9 cellular contexts compared by ENCODE assay signal in the genomic region with DNA sequence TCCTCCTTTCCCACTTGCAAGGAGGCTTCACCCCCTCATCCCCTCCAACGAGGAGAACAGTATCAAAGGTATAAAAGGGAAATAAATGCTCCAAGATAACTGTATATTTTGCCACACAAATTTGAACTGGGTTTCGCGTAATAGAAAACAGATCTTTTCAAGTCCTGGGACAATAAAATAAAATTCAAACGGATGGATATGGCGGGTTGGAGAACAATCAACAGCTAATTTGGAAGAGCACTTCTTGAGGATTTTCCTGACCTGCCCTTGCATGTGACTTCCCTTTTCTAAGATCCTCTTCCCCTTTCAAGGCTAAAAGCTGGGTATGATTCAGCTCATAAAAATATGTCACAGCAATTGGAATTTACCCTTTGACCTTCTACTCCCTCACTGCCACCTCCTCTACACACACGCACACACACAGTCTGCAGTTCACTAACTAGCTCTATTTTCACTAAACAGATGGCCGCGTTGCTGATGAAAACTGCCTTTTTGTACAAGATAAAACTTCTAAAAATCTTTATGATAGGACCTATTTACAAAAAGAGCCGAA.
DNase-seq lines count a peak whose midpoint lies in the region; ATAC-seq and TF ChIP-seq lines count a peak whose summit lies in the region.
"Had no signal": no experiment of that assay in that cellular context is flagged by ENCODE, and none has a peak within 500 bp of the region (broad histone marks: within the 10 kb centered on the region; RNA-seq: fewer than 3 reads in every experiment).

No MANE protein-coding gene starts in this region.

- DNase-seq in HL-60 (ENCODE audit: low read depth in 1 of 2, low spot score in 1 of 2): peak; percentile 69 to 75
- no peak for DNase-seq in smooth muscle cell (lab: John Stamatoyannopoulos, UW; ENCODE audit: unreplicated experiment)
- no peak for DNase-seq in NCI-H128 (lab: John Stamatoyannopoulos, UW; ENCODE audit: unreplicated experiment)
- DNase-seq in RPMI8226: no peak

- H3K79me2 ChIP-seq in smooth muscle cell (ENCODE audit: low read depth): no peaks in the 10 kb centered on the region

- H4K20me1 ChIP-seq in smooth muscle cell (ENCODE audit: low read depth): no peaks in the 10 kb centered on the region

- TF ChIP-seq CTCF in HL-60 (IDR thresholded peaks at IDR 0.05; ENCODE audit: insufficient read depth, low read length): no peak
- TF ChIP-seq CTCF in WI38 (IDR thresholded peaks at IDR 0.05; ENCODE audit: low read depth, low read length): no peak
- TF ChIP-seq CTCF in smooth muscle cell (IDR thresholded peaks at IDR 0.05; ENCODE audit: borderline replicate concordance, insufficient read depth, poor library complexity, severe bottlenecking): no peak

- H3K27ac ChIP-seq in HL-60 (replicated peaks) (peak overlapping the region; percentile 74), smooth muscle cell (ENCODE audit: low read depth) (peak overlapping the region; percentile 85)
- H3K27ac ChIP-seq: foreskin keratinocyte had no signal

- peaks cover 5% of the 10 kb centered on the region for H3F3A ChIP-seq in smooth muscle cell (ENCODE audit: low read depth)

- H3K27me3 ChIP-seq in HL-60 (ENCODE audit: insufficient read depth, poor library complexity, severe bottlenecking): no peaks in the 10 kb centered on the region
- H3K27me3 ChIP-seq in smooth muscle cell (ENCODE audit: low read depth): no peaks in the 10 kb centered on the region
- H3K27me3 ChIP-seq: foreskin keratinocyte had no signal

- H3K9me3 ChIP-seq in iPS-18c (ENCODE audit: control insufficient read depth, insufficient read depth, low read length) (no peaks in the 10 kb centered on the region), smooth muscle cell (replicated peaks; ENCODE audit: low read depth) (no peaks in the 10 kb centered on the region)

- H3K4me3 ChIP-seq in HL-60 (replicated peaks; ENCODE audit: insufficient read depth, low read length) (no peak overlapping the region; the same call in 1 of the 2 replicates), WI38 (ENCODE audit: low read depth, low read length) (peak overlapping the region; percentile 53), iPS-18c (ENCODE audit: insufficient read depth, low read depth, low read length) (peak overlapping the region; percentile 44; the same call in 1 of the 2 replicates), smooth muscle cell (peak overlapping the region; percentile 47)

- peak overlapping the region; percentile 80 for H3K9ac ChIP-seq in smooth muscle cell (ENCODE audit: low read depth)

- peaks cover 28% of the 10 kb centered on the region for H3K4me1 ChIP-seq in smooth muscle cell (ENCODE audit: low read depth)

- H3K4me2 ChIP-seq in smooth muscle cell: peak overlapping the region; percentile 89

- peak overlapping the region; percentile 74 for H2AFZ ChIP-seq in smooth muscle cell (ENCODE audit: low read depth)

- ATAC-seq in HG03439 (IDR thresholded peaks at IDR 0.05; ENCODE audit: unreplicated experiment): no peak
- no peak for ATAC-seq in HG03442 (IDR thresholded peaks at IDR 0.05; ENCODE audit: unreplicated experiment)

- 13% methylated on average over 9 of the region's 9 CpGs for WGBS in smooth muscle cell (ENCODE audit: low lambda C conversion rate)

- H3K36me3 ChIP-seq in smooth muscle cell (ENCODE audit: low read depth): no peaks in the 10 kb centered on the region

Comparison
In these comparisons a context has a peak if more than half of its experiments do, and no peak if none do; other contexts are left out.
1. DNase-seq: peak in HL-60 (2 of 2); none in smooth muscle cell (single experiment), NCI-H128 (single experiment) and RPMI8226 (single experiment).